ENCODE assay signal across 10 cellular contexts in the genomic region with DNA sequence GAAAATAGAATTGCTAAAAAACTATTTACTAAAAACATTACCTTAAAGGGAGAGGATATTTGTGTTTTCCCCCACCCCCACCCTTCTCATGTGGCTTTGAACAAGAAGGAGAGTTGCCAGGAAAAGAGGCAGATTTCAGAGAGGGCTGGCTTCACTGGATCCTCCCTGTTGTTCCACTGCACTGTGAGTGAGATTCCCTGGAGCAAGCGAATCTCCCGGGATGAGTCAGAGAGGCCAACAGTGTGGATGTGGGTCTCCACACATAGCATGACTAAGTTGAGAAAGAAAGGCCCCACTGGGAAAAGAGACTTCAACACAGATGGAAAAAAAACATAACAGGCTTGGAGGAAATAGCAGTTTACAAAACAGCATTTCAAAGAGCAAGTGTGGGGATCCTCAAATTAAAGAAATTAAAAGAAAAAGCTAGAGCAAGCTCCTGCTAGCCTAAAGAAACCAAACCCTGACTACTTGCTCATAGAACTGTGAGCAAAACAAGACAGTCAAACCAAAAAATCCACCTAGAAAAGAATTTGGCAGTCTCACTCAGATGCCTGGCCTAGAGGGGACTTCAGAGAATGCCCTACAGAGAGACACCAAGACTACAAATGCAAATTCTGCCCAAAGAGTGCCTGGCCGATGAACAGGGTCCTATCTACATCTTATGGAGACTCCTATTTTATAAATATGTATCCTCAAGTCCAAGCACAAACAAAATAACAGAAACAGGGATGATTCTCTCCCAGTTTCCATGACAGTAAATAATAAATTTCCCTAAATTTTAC. TPM values are rescaled to one million over a fixed set of nuclear protein-coding genes. Genes with fewer than 3 reads are reported as not detected.
DNase-seq lines count a peak whose midpoint lies in the region; TF ChIP-seq lines count a peak whose summit lies in the region.
"Had no signal": no experiment of that assay in that cellular context is flagged by ENCODE, and none has a peak within 500 bp of the region (broad histone marks: within the 10 kb centered on the region; RNA-seq: fewer than 3 reads in every experiment).

No MANE protein-coding gene starts in this region.

- WGBS in prostate gland = 70% methylated on average over 3 of the region's 3 CpGs

- in situ Hi-C loops in SK-MEL-5 (cut with HindIII; ENCODE audit: low pct_unique_long_range_greater_than_20kb, low sequenced_read_pairs) = no loop called here

- no peaks in the 10 kb centered on the region for H3K27me3 ChIP-seq in prostate gland (replicated peaks; ENCODE audit: insufficient read depth)

- DNase-seq in COLO829 (ENCODE audit: low spot score) = peak; percentile 96
- DNase-seq in SK-MEL-5 (ENCODE audit: low read depth, low spot score) = peak; percentile 89
- peak; percentile 88 for DNase-seq in fibroblast of the conjunctiva (ENCODE audit: low read depth)
- no peak for DNase-seq in prostate gland (ENCODE audit: low spot score)
- DNase-seq in middle frontal gyrus (ENCODE audit: extremely low spot score, low spot score) = no peak
- no peak for DNase-seq in activated CD4-positive, alpha-beta T cell treated with anti-CD3 and anti-CD28 coated beads for 48 hours
- no peak for DNase-seq in medulla oblongata (ENCODE audit: extremely low spot score)
- DNase-seq in NCI-H2107 (lab: John Stamatoyannopoulos, UW) = no peak
- DNase-seq: activated T-cell treated with anti-CD3 and anti-CD28 coated beads, Interleukin-2, amount 50 U/mL, for 24 hours; NCI-H524 had no signal

- TF ChIP-seq POLR2A in prostate gland (IDR thresholded peaks at IDR 0.05) = no peak

- no peak for TF ChIP-seq CTCF in prostate gland (IDR thresholded peaks at IDR 0.05)

- intact Hi-C loops in prostate gland (cut with DNase I) = loop anchor here (5.0 to 10.0 kb wide), 4 partner anchors 59 to 256 kb away; no protein-coding TSS in a partner anchor

- H3K4me3 ChIP-seq in prostate gland = no peak overlapping the region

- H3K36me3 ChIP-seq in prostate gland = no peaks in the 10 kb centered on the region

- no peaks in the 10 kb centered on the region for H3K9me3 ChIP-seq in prostate gland

- no peaks in the 10 kb centered on the region for H3K4me1 ChIP-seq in prostate gland (replicated peaks)

- peak overlapping the region; percentile 20 to 81 for H3K27ac ChIP-seq in prostate gland

RNA-seq across cellular contexts. Expression of gene CAV1, which starts 3.4 kb away (rescaled TPM):
- 18.2 and 18.5 TPM in 2 replicates for total RNA-seq in SK-MEL-5 (2014; rRNA removed; shearing (Covaris generic))
- 26.1 and 34.8 TPM in 2 replicates for polyA plus RNA-seq in SK-MEL-5 (2015; cell fraction: cytosol; rRNA removed)
- polyA plus RNA-seq in SK-MEL-5 (2015; cell fraction: nucleus; rRNA removed) = 10.9 and 12.8 TPM in 2 replicates
- 100 to 1,000 TPM in 1 of 2 donors, 10 to 100 TPM in 1; 54.0 to 114 TPM for total RNA-seq in prostate gland

RNA-seq across cellular contexts. Expression of gene CAV2, which starts 28.7 kb away (rescaled TPM):
- 31.9 and 32.9 TPM in 2 replicates for total RNA-seq in SK-MEL-5 (2014; rRNA removed; shearing (Covaris generic))
- polyA plus RNA-seq in SK-MEL-5 (2015; cell fraction: cytosol; rRNA removed) = 38.7 and 40.3 TPM in 2 replicates
- polyA plus RNA-seq in SK-MEL-5 (2015; cell fraction: nucleus; rRNA removed) = 8.4 and 17.5 TPM in 2 replicates
- 10 to 100 TPM; 23.2 to 49.6 TPM for total RNA-seq in prostate gland

Comparison
In these comparisons a context has a peak if more than half of its experiments do, and no peak if none do; other contexts are left out.
1. DNase-seq: peak in COLO829 (single experiment), SK-MEL-5 (single experiment) and fibroblast of the conjunctiva (single experiment); none in prostate gland (single experiment), middle frontal gyrus (single experiment), activated CD4-positive, alpha-beta T cell treated with anti-CD3 and anti-CD28 coated beads for 48 hours (single experiment), medulla oblongata (single experiment) and NCI-H2107 (single experiment).